Comparison of ENCODE assay signal across 1 cellular context in genomic region chr1:114234408-114235119, GRCh38.
TF ChIP-seq lines count a peak whose summit lies in the region.

No MANE protein-coding gene starts in this region.

TF ChIP-seq in GM23338, 12 proteins besides CTCF, POLR2A, EP300 and RAD21 (continued from another document):
- no peak for TF ChIP-seq ETS1 (IDR thresholded peaks at IDR 0.05)
- TF ChIP-seq STAT1 (IDR thresholded peaks at IDR 0.05; ENCODE audit: unreplicated experiment): no peak
- TF ChIP-seq ZNF462 (CRISPR knock-in tag; IDR thresholded peaks at IDR 0.05): no peak
